8 cellular contexts compared by ENCODE assay signal in the genomic region with DNA sequence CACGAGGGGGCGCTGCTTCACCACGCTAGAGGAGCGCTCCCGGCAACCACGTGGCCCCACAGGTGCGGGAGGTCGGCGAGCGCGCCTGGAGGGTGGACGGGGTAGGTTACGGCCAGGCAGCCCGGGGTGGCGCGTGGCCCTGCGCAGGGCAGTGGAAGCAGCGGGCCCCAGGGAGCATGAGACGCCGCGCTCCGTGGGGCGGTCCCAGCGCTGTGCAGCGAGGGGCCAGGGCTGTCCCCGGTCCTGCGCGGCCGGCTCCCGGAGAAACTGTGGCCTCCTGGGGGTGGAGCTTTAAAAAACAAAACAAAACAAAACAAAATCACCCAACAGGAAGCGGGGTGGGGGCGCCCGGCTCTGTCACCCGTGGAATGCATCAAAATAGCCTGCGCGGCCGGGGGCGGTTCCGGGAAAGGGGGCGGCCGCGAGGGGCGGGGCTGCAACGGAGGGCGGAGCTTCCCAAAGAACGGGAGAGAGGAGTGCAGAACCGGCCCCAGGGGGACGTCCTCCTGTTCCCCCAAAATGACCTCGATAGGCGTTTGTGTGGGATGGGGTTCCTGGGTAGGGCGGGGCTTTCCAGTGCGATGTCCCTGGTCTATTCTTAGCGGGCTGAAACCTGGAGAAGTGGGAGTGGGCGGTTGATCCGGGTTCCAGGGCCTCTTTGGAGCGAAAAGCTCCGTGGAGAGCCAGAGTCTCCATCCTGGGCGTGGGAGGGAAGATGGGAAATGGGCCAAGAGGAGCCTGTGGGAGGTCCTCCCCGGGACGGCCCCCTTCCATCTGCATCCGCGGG. TPM values are rescaled to one million over a fixed set of nuclear protein-coding genes. Genes with fewer than 3 reads are reported as not detected.
DNase-seq lines count a peak whose midpoint lies in the region; ATAC-seq and TF ChIP-seq lines count a peak whose summit lies in the region.

No MANE protein-coding gene starts in this region.

- H3K4me3 ChIP-seq in NT2/D1 (ENCODE audit: insufficient read length, low read depth) (peak overlapping the region; percentile 42), mucosa of descending colon (peak overlapping the region; percentile 36)

- H3K27me3 ChIP-seq in NT2/D1 (ENCODE audit: insufficient read depth, insufficient read length), result no peaks in the 10 kb centered on the region

- intact Hi-C loops in mucosa of descending colon (cut with DNase I, micrococcal nuclease), result loop anchor here (5.0 to 10.0 kb wide), 2 partner anchors 152 to 154 kb away; no protein-coding TSS in a partner anchor

- ATAC-seq in GM19463 (IDR thresholded peaks at IDR 0.05; ENCODE audit: unreplicated experiment), result peak; percentile 80
- ATAC-seq in mucosa of descending colon, result peak; percentile 97

- H3K9ac ChIP-seq in NT2/D1 (ENCODE audit: insufficient read length, low read depth), result peak overlapping the region; percentile 76

- no peaks in the 10 kb centered on the region for H3K9me3 ChIP-seq in NT2/D1 (ENCODE audit: insufficient read depth, low read length)
- no peaks in the 10 kb centered on the region for H3K9me3 ChIP-seq in mucosa of descending colon

- H3K36me3 ChIP-seq in NT2/D1 (ENCODE audit: insufficient read depth, insufficient read length, low read length) (peaks cover 13% of the 10 kb centered on the region), mucosa of descending colon (ENCODE audit: low read depth) (no peaks in the 10 kb centered on the region)

- peak; percentile 64 for DNase-seq in CMK (ENCODE audit: low read depth)
- DNase-seq in HT-29 (ENCODE audit: low spot score), result peak; percentile 97
- peak; percentile 69 for DNase-seq in NT2/D1 (ENCODE audit: low read depth, low spot score)
- peak; percentile 89 for DNase-seq in activated T-cell treated with anti-CD3 and anti-CD28 coated beads for 24 hours (ENCODE audit: low read depth)
- DNase-seq in epidermal melanocyte (ENCODE audit: insufficient read length, low spot score), result peak; percentile 87
- DNase-seq in mucosa of descending colon, result peak; percentile 93 to 95 (median 94)
- peak; percentile 88 to 89 for DNase-seq in stimulated activated CD8-positive, alpha-beta memory T cell treated with anti-CD3 and anti-CD28 coated beads, Interleukin-2, amount 100 ng/mL, for 1 hour (ENCODE audit: low read depth in 2 of 2)

- TF ChIP-seq CTCF in mucosa of descending colon (IDR thresholded peaks at IDR 0.05), result peak; percentile 4

- H3K4me1 ChIP-seq in NT2/D1 (ENCODE audit: insufficient read depth, insufficient read length), result peaks cover 4% of the 10 kb centered on the region
- H3K4me1 ChIP-seq in mucosa of descending colon (ENCODE audit: low read depth), result peaks cover 5% of the 10 kb centered on the region

RNA-seq across cellular contexts. Expression of a gene that starts 27.3 kb away (rescaled TPM):
- 13.4 and 14.6 TPM in 2 replicates for total RNA-seq in HT-29 (2014; rRNA removed; shearing (Covaris generic))
- 10 to 100 TPM; 10.2 to 39.7 (median 16.9) TPM for total RNA-seq in mucosa of descending colon

RNA-seq across cellular contexts. Expression of a gene that starts 53.6 kb away (rescaled TPM):
- 57.2 and 71.3 TPM in 2 replicates for total RNA-seq in HT-29 (2014; rRNA removed; shearing (Covaris generic))
- 10 to 100 TPM; 29.9 to 49.2 (median 39.3) TPM for total RNA-seq in mucosa of descending colon

RNA-seq across cellular contexts. Expression of a gene that starts 53.8 kb away (rescaled TPM):
- total RNA-seq in HT-29 (2014; rRNA removed; shearing (Covaris generic)), result 52.2 and 58.5 TPM in 2 replicates
- total RNA-seq in mucosa of descending colon, result 10 to 100 TPM; 22.1 to 26.1 (median 23.2) TPM

Comparison
In these comparisons a context has a peak if more than half of its experiments do, and no peak if none do; other contexts are left out.
1. Peak in every context shown above with its lines: DNase-seq, ATAC-seq and H3K4me3 ChIP-seq.